In the genomic region with DNA sequence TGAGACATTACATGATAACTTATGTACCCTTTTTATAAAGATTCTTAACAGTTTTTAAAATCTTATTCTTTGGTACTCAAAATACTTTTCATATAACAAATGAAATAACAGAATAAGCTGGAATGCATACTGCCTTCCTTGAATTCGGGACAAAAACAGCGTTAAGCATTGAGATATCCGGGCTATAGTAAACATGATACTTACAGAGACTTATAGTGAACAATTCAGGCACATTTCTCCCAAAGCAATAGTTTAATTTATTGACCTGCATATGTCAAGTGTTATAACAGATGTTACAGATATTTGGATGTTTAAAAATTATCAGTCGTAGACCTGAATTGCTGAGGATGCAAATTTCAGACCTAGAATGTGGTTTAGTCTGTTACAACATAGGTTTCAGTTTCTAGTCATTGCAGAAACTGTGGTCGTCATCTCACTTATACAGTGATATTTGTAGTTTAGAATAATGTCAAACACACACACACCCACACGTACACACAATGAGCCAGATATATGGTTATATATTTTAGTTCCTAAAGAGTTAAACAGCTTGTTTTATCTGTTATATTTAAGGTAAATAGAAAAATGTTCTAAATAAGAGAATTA, we compare ENCODE assay signal across 8 cellular contexts.
DNase-seq lines count a peak whose midpoint lies in the region; ATAC-seq and TF ChIP-seq lines count a peak whose summit lies in the region.

No MANE protein-coding gene starts in this region.

- ATAC-seq in GM18870 (IDR thresholded peaks at IDR 0.05; ENCODE audit: unreplicated experiment) (peak; percentile 99), HG02642 (IDR thresholded peaks at IDR 0.05; ENCODE audit: poor library complexity, unreplicated experiment) (peak; percentile 95), left lung (peak; percentile 55)

- DNase-seq in NOMO-1 treated with dmso at 0.1 percent for 144 hours (lab: John Stamatoyannopoulos, UW; ENCODE audit: unreplicated experiment) (peak; percentile 52), left lung (no peak), A172 (ENCODE audit: low spot score) (no peak), NCI-H187 treated with DMSO at 0.1 percent for 48 hours (lab: John Stamatoyannopoulos, UW) (no peak), NCI-H2081 (lab: John Stamatoyannopoulos, UW) (no peak), left ventricle myocardium inferior (no peak)

- H3K27ac ChIP-seq in left lung (peak overlapping the region in 1 of 2 donors; percentile 34), left ventricle myocardium inferior (replicated peaks) (no peak overlapping the region)

- H3K27me3 ChIP-seq in left lung (no peaks in the 10 kb centered on the region), left ventricle myocardium inferior (ENCODE audit: low read depth) (no peaks in the 10 kb centered on the region)

- H3K4me1 ChIP-seq in left lung = peaks cover 0 to 21% of the 10 kb centered on the region in 2 donors
- H3K4me1 ChIP-seq in left ventricle myocardium inferior = no peaks in the 10 kb centered on the region

- TF ChIP-seq CTCF in left lung (IDR thresholded peaks at IDR 0.05) = no peak
- no peak for TF ChIP-seq CTCF in left ventricle myocardium inferior (IDR thresholded peaks at IDR 0.05; ENCODE audit: borderline replicate concordance)

- H3K4me3 ChIP-seq in left lung = no peak overlapping the region
- H3K4me3 ChIP-seq in left ventricle myocardium inferior = no peak overlapping the region

- no peaks in the 10 kb centered on the region for H3K9me3 ChIP-seq in left lung
- H3K9me3 ChIP-seq in left ventricle myocardium inferior (replicated peaks) = no peaks in the 10 kb centered on the region

- H3K36me3 ChIP-seq in left lung (no peaks in the 10 kb centered on the region), left ventricle myocardium inferior (no peaks in the 10 kb centered on the region)

- intact Hi-C loops in left lung (cut with DNase I) = no loop called here
- intact Hi-C loops in left ventricle myocardium inferior (cut with micrococcal nuclease) = no loop called here
